ENCODE assay signal across 1 cellular context in the genomic region with DNA sequence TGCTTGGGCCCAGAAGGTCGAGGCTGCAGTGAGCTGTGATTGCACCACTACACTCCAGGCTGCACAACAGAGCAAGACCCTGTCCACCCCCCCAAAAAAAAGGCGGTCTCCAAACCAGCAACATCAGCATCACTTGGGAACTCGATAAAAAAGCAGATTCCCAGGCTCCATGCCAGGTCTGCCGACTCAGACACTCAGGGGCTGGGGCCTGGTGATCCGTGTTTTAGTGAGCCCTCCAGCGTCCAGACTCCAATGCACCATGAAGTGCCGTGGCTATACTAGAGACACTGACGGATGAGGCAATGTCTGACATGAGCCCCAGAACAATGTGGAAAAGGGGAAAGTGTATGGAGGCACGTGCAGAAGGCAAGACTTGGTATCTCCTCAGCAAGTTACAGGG.
TF ChIP-seq lines count a peak whose summit lies in the region.

No MANE protein-coding gene starts in this region.

TF ChIP-seq in HCT116, 20 proteins besides CTCF, POLR2A, EP300 and RAD21 (continued from another document):
- TF ChIP-seq CEBPB (IDR thresholded peaks at IDR 0.05; ENCODE audit: low read depth) (no peak), EZH2phosphoT487 (IDR thresholded peaks at IDR 0.05; ENCODE audit: borderline replicate concordance) (no peak), JUND (IDR thresholded peaks at IDR 0.05) (no peak), CBX3 (IDR thresholded peaks at IDR 0.05; ENCODE audit: low read depth) (no peak), ZFX (IDR thresholded peaks at IDR 0.05) (no peak), EZH2 (IDR thresholded peaks at IDR 0.05) (no peak)
- TF ChIP-seq, protein P1, sequence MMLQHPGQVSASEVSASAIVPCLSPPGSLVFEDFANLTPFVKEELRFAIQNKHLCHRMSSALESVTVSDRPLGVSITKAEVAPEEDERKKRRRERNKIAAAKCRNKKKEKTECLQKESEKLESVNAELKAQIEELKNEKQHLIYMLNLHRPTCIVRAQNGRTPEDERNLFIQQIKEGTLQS (IDR thresholded peaks at IDR 0.05): no peak
